26 cellular contexts compared by ENCODE assay signal in the genomic region with DNA sequence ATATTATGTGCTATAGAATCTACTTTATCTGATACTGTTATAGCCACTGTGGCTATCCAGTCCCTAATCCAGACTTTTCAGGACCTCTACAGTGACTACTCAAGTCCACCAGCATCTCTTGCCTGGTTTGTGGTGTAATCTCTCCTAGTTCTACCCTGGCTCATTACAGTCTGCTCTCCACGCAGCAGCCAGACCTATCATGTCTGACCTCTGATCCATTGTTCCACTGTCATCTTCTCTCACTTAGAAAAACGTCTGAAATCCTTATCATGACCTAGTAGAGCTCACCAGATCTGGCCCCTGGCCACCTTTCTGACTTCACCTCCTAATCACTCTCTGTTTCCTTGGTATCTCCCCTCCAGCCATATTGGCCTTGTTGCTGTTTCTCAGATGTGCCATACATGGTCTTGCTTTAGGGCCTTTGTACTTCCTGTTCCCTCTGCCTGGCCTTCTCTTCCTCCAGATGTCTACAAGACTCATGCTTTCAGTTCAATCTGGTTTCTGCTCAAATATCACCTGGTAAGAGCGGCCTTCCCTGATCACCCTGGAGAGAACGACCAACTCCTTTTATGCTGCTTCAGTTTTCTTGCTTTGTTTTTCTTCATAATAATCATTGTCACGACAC.
"Had no signal": no experiment of that assay in that cellular context is flagged by ENCODE, and none has a peak within 500 bp of the region (broad histone marks: within the 10 kb centered on the region; RNA-seq: fewer than 3 reads in every experiment).

No MANE protein-coding gene starts in this region.

- H3K27ac ChIP-seq: ascending aorta, body of pancreas, RWPE1, SJCRH30, VCaP had no signal

- H3K9me3 ChIP-seq: ascending aorta, body of pancreas, MG63, SJCRH30, SK-N-SH had no signal

- H3K9me2 ChIP-seq: SK-N-SH had no signal

- DNase-seq: activated CD4-positive, alpha-beta memory T cell treated with anti-CD3 and anti-CD28 coated beads for 36 hours; activated CD4-positive, alpha-beta T cell treated with anti-CD3 and anti-CD28 coated beads, Interleukin-2, amount 10 ng/mL, durations not matched to agents 7 days and 5 days; activated CD4-positive, CD25-positive, alpha-beta regulatory T cell; activated CD8-positive, alpha-beta memory T cell treated with anti-CD3 and anti-CD28 coated beads for 24 hours; activated effector memory CD4-positive, alpha-beta T cell treated with anti-CD3 and anti-CD28 coated beads, Interleukin-2, amount 50 U/mL, for 16 hours; activated naive CD4-positive, alpha-beta T cell treated with Interleukin-2 at 50 U/mL for 16 hours; activated naive CD8-positive, alpha-beta T cell treated with anti-CD3 and anti-CD28 coated beads, Interleukin-2, amount 50 U/mL, for 24 hours; activated T-cell treated with anti-CD3 and anti-CD28 coated beads, Interleukin-2, amount 50 U/mL, for 4 hours; amniotic stem cell; body of pancreas; central memory CD4-positive, alpha-beta T cell; MG63; NCI-H1105; NCI-H1436; NCI-H187; NCI-H2081; NCI-H510A treated with DMSO at 0.1 percent for 48 hours; NCI-H69; Right ventricle myocardium superior; SJCRH30; SK-N-SH; T-helper 1 cell had no signal

- H3K4me1 ChIP-seq: ascending aorta, body of pancreas, SJCRH30 had no signal

- ATAC-seq: activated naive CD4-positive, alpha-beta T cell treated with anti-CD3 and anti-CD28 coated beads, Interleukin-2, amount 50 U/mL, for 72 hours; activated naive CD8-positive, alpha-beta T cell treated with anti-CD3 and anti-CD28 coated beads, Interleukin-2, amount 50 U/mL, for 24 hours; activated T-cell treated with anti-CD3 and anti-CD28 coated beads, Interleukin-2, amount 50 U/mL, for 4 hours; body of pancreas had no signal

- H3K27me3 ChIP-seq: ascending aorta, body of pancreas, MG63, SJCRH30 had no signal

- H3K4me3 ChIP-seq: ascending aorta, body of pancreas, MG63, SJCRH30 had no signal

- H3K4me2 ChIP-seq: SK-N-SH had no signal

- H3K9ac ChIP-seq: SK-N-SH had no signal

- H3K36me3 ChIP-seq: ascending aorta, MG63, SJCRH30 had no signal
